In genomic region chr2:120858764-120859525, GRCh38 we compare ENCODE assay signal across 23 cellular contexts.
A peak's percentile ranks its signal among the peaks of the same experiment; 100 is the strongest.
DNase-seq lines count a peak whose midpoint lies in the region; ATAC-seq and TF ChIP-seq lines count a peak whose summit lies in the region.
"Had no signal": no experiment of that assay in that cellular context is flagged by ENCODE, and none has a peak within 500 bp of the region (broad histone marks: within the 10 kb centered on the region; RNA-seq: fewer than 3 reads in every experiment).

No MANE protein-coding gene starts in this region.

- H3K4me3 ChIP-seq in NT2/D1 (ENCODE audit: insufficient read length, low read depth) (no peak overlapping the region), iPS-18a (ENCODE audit: low read length) (no peak overlapping the region), trophoblast cell (ENCODE audit: low read depth, low read length) (no peak overlapping the region), upper lobe of left lung (no peak overlapping the region)
- H3K4me3 ChIP-seq: uterus had no signal

- TF ChIP-seq EP300 in upper lobe of left lung (IDR thresholded peaks at IDR 0.05): no peak

- no peaks in the 10 kb centered on the region for H3K79me2 ChIP-seq in trophoblast cell (ENCODE audit: control insufficient read depth, insufficient read depth, low read length, poor library complexity)

- H3K4me3 Mint-ChIP-seq in HFFc6: no peak overlapping the region
- H3K4me3 Mint-ChIP-seq: activated T-cell treated with anti-CD3 and anti-CD28 coated beads, Interleukin-2, amount 50 U/mL, for 72 hours; memory B cell; naive thymus-derived CD4-positive, alpha-beta T cell; stimulated activated effector memory CD8-positive, alpha-beta T cell treated with anti-CD3 and anti-CD28 coated beads, Interleukin-12 subunit alpha, Interleukin-12 subunit beta, amount 100 ng/mL, for 72 hours had no signal

- no peak overlapping the region for H2BK120ac ChIP-seq in trophoblast cell (ENCODE audit: insufficient read depth, low read length, poor library complexity)

- TF ChIP-seq CTCF in HFFc6 (IDR thresholded peaks at IDR 0.05) (no peak), upper lobe of left lung (IDR thresholded peaks at IDR 0.05) (no peak)

- no peak overlapping the region for H3K18ac ChIP-seq in trophoblast cell (ENCODE audit: low read length)

- H3K4me1 Mint-ChIP-seq in HFFc6 (ENCODE audit: low read depth): peaks cover 63% of the 10 kb centered on the region
- H3K4me1 Mint-ChIP-seq: memory B cell; naive thymus-derived CD4-positive, alpha-beta T cell; stimulated activated effector memory CD8-positive, alpha-beta T cell treated with anti-CD3 and anti-CD28 coated beads, Interleukin-12 subunit alpha, Interleukin-12 subunit beta, amount 100 ng/mL, for 72 hours had no signal

- no peak overlapping the region for H2BK5ac ChIP-seq in trophoblast cell (ENCODE audit: low read depth, low read length, poor library complexity)

- H3K9me3 ChIP-seq in NT2/D1 (ENCODE audit: insufficient read depth, low read length) (no peaks in the 10 kb centered on the region), iPS-18a (ENCODE audit: control insufficient read depth, low read depth, low read length) (no peaks in the 10 kb centered on the region), trophoblast cell (ENCODE audit: insufficient read depth, low read depth, low read length) (no peaks in the 10 kb centered on the region), upper lobe of left lung (no peaks in the 10 kb centered on the region)
- H3K9me3 ChIP-seq: uterus had no signal

- TF ChIP-seq POLR2A in upper lobe of left lung (IDR thresholded peaks at IDR 0.05): no peak

- no peak overlapping the region for H4K8ac ChIP-seq in trophoblast cell (ENCODE audit: low read depth, low read length)

- H3K27me3 Mint-ChIP-seq in HFFc6 (ENCODE audit: insufficient read depth): peaks cover 1% of the 10 kb centered on the region

- H3K9ac ChIP-seq in NT2/D1 (ENCODE audit: insufficient read length, low read depth): peak overlapping the region; percentile 53
- H3K9ac ChIP-seq in iPS-18a (ENCODE audit: low read length): no peak overlapping the region
- no peak overlapping the region for H3K9ac ChIP-seq in trophoblast cell (ENCODE audit: low read length)

- 0 out of 2 replicates have a peak, but pooled peaks cover 4% of the 10 kb centered on the region for H3K36me3 Mint-ChIP-seq in HFFc6 (ENCODE audit: low read depth)
- H3K36me3 Mint-ChIP-seq: activated naive CD4-positive, alpha-beta T cell treated with anti-CD3 and anti-CD28 coated beads, Interleukin-2, amount 50 U/mL, for 72 hours; memory B cell; naive thymus-derived CD4-positive, alpha-beta T cell; stimulated activated effector memory CD8-positive, alpha-beta T cell treated with anti-CD3 and anti-CD28 coated beads, Interleukin-12 subunit alpha, Interleukin-12 subunit beta, amount 100 ng/mL, for 72 hours had no signal

- H2AFZ ChIP-seq in trophoblast cell (ENCODE audit: insufficient read depth, low read length, poor library complexity): no peak overlapping the region

- no peak overlapping the region for H3K4ac ChIP-seq in trophoblast cell (ENCODE audit: low read depth, low read length)

- H2BK12ac ChIP-seq in trophoblast cell (ENCODE audit: low read length): no peak overlapping the region

- H3K14ac ChIP-seq in trophoblast cell (ENCODE audit: low read length): no peak overlapping the region

- H3K4me1 ChIP-seq in NT2/D1 (ENCODE audit: insufficient read depth, insufficient read length) (peaks cover 39% of the 10 kb centered on the region), iPS-18a (ENCODE audit: control insufficient read depth, low read depth, low read length) (peaks cover 32% of the 10 kb centered on the region), trophoblast cell (ENCODE audit: control insufficient read depth in 1 of 2, insufficient read depth in 2 of 2, low read length in 2 of 2) (peaks cover 29 to 31% of the 10 kb centered on the region in 2 experiments), upper lobe of left lung (no peaks in the 10 kb centered on the region)
- H3K4me1 ChIP-seq: uterus had no signal

- no peak overlapping the region for H3K4me2 ChIP-seq in trophoblast cell (ENCODE audit: low read length)

- ATAC-seq in upper lobe of left lung (ENCODE audit: low FRiP score in 2 of 2): no peak
- ATAC-seq: activated CD4-positive, CD25-positive, alpha-beta regulatory T cell treated with anti-CD3 and anti-CD28 coated beads, Interleukin-2, amount 50 U/mL, for 24 hours; activated naive CD4-positive, alpha-beta T cell treated with anti-CD3 and anti-CD28 coated beads, Interleukin-2, amount 50 U/mL, for 72 hours; activated T-cell treated with anti-CD3 and anti-CD28 coated beads, Interleukin-2, amount 50 U/mL, for 72 hours; naive thymus-derived CD4-positive, alpha-beta T cell; Right ventricle myocardium inferior; stimulated activated effector memory CD8-positive, alpha-beta T cell treated with anti-CD3 and anti-CD28 coated beads, Interleukin-12 subunit alpha, Interleukin-12 subunit beta, amount 100 ng/mL, for 72 hours had no signal

- H2AK5ac ChIP-seq in trophoblast cell (ENCODE audit: low read length): no peak overlapping the region

- DNase-seq in HFFc6: no peak
- DNase-seq in NT2/D1 (ENCODE audit: low read depth, low spot score): peak; percentile 76
- DNase-seq in trophoblast cell: no peak
- DNase-seq in NCI-H2107 (lab: John Stamatoyannopoulos, UW): no peak
- DNase-seq in activated CD8-positive, alpha-beta memory T cell treated with anti-CD3 and anti-CD28 coated beads for 24 hours: no peak
- DNase-seq in upper lobe of left lung: no peak
- DNase-seq: activated T-cell treated with anti-CD3 and anti-CD28 coated beads, Interleukin-2, amount 50 U/mL, for 72 hours; erythroblast; foreskin melanocyte; HCEC 1CT; Karpas-422; naive thymus-derived CD4-positive, alpha-beta T cell; NCI-H187; NCI-H345; NCI-H774; SW 1271; uterus had no signal

- H3K79me1 ChIP-seq in trophoblast cell (ENCODE audit: low read length): peaks cover 9% of the 10 kb centered on the region

- H4K12ac ChIP-seq in trophoblast cell (ENCODE audit: low read depth, low read length): no peak overlapping the region

- peak overlapping the region; percentile 10 for H3K27ac ChIP-seq in iPS-18a (ENCODE audit: low read length)
- peak overlapping the region; percentile 36 for H3K27ac ChIP-seq in trophoblast cell (ENCODE audit: low read depth, low read length)
- no peak overlapping the region for H3K27ac ChIP-seq in upper lobe of left lung
- H3K27ac ChIP-seq: uterus had no signal

- H3K36me3 ChIP-seq in NT2/D1 (ENCODE audit: insufficient read depth, insufficient read length, low read length) (peaks cover 33% of the 10 kb centered on the region), iPS-18a (ENCODE audit: control insufficient read depth, low read depth, low read length) (no peaks in the 10 kb centered on the region), trophoblast cell (ENCODE audit: control insufficient read depth in 1 of 2, insufficient read depth in 2 of 2, low read length in 2 of 2) (no peaks in the 10 kb centered on the region), upper lobe of left lung (no peaks in the 10 kb centered on the region)
- H3K36me3 ChIP-seq: uterus had no signal

- H3K27me3 ChIP-seq in NT2/D1 (ENCODE audit: insufficient read depth, insufficient read length): no peaks in the 10 kb centered on the region
- H3K27me3 ChIP-seq in iPS-18a (ENCODE audit: control insufficient read depth, insufficient read depth, low read length): no peaks in the 10 kb centered on the region
- no peaks in the 10 kb centered on the region for H3K27me3 ChIP-seq in trophoblast cell (ENCODE audit: insufficient read depth, low read length)
- no peaks in the 10 kb centered on the region for H3K27me3 ChIP-seq in upper lobe of left lung
- H3K27me3 ChIP-seq: uterus had no signal

- H3K27ac Mint-ChIP-seq in HFFc6: peak overlapping the region; percentile 47; the same call in 1 of the 2 replicates
- H3K27ac Mint-ChIP-seq: activated naive CD4-positive, alpha-beta T cell treated with anti-CD3 and anti-CD28 coated beads, Interleukin-2, amount 50 U/mL, for 72 hours; activated T-cell treated with anti-CD3 and anti-CD28 coated beads, Interleukin-2, amount 50 U/mL, for 72 hours; memory B cell; naive thymus-derived CD4-positive, alpha-beta T cell; stimulated activated effector memory CD8-positive, alpha-beta T cell treated with anti-CD3 and anti-CD28 coated beads, Interleukin-12 subunit alpha, Interleukin-12 subunit beta, amount 100 ng/mL, for 72 hours had no signal

- H3K9me3 Mint-ChIP-seq in HFFc6: no peaks in the 10 kb centered on the region
- H3K9me3 Mint-ChIP-seq: activated naive CD4-positive, alpha-beta T cell treated with anti-CD3 and anti-CD28 coated beads, Interleukin-2, amount 50 U/mL, for 72 hours; activated T-cell treated with anti-CD3 and anti-CD28 coated beads, Interleukin-2, amount 50 U/mL, for 72 hours; memory B cell; naive thymus-derived CD4-positive, alpha-beta T cell; stimulated activated effector memory CD8-positive, alpha-beta T cell treated with anti-CD3 and anti-CD28 coated beads, Interleukin-12 subunit alpha, Interleukin-12 subunit beta, amount 100 ng/mL, for 72 hours had no signal

- H4K91ac ChIP-seq in trophoblast cell (ENCODE audit: low read depth, low read length): no peak overlapping the region

- WGBS in trophoblast cell (ENCODE audit: extremely low coverage, insufficient coverage, insufficient read length): no CpG with 5 or more reads among the region's 12 CpGs
- WGBS in upper lobe of left lung, 2 donors: 70 to 84% methylated on average over 12 of the region's 12 CpGs

- no peak overlapping the region for H3K23ac ChIP-seq in trophoblast cell (ENCODE audit: low read length)

Comparison
In these comparisons a context has a peak if more than half of its experiments do, and no peak if none do; other contexts are left out.
1. H3K27ac ChIP-seq: peak in iPS-18a (single experiment) and trophoblast cell (single experiment); none in upper lobe of left lung (0 of 4).